ENCODE assay signal across 30 cellular contexts in the genomic region with DNA sequence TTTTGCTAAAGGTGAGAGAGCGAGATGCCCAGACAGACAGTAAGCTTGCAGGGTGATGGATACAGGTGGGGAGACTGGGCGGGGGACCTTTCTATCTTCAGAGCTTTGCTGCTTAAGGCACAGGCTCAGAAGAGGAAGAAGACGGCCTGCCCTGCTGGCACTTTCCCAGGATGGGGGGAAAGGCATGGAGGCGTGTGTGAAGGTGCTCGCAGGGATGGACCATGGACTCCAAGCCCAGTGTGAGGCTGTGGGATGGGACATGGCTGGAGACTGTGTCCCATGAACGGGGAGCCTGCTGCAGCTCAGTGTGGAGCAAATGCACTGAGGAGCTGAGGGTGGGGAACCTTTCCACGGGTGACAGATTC.
"Had no signal": no experiment of that assay in that cellular context is flagged by ENCODE, and none has a peak within 500 bp of the region (broad histone marks: within the 10 kb centered on the region; RNA-seq: fewer than 3 reads in every experiment).

No MANE protein-coding gene starts in this region.

- H3K27ac ChIP-seq: adrenal gland, body of pancreas, breast epithelium, Peyer's patch, SJSA1 had no signal

- H3K27ac Mint-ChIP-seq: activated CD4-positive, alpha-beta T cell treated with anti-CD3 and anti-CD28 coated beads, Interleukin-2, amount 10 ng/mL, durations not matched to agents 24 days and 14 days; activated CD8-positive, alpha-beta T cell treated with anti-CD3 and anti-CD28 coated beads for 36 hours; activated naive CD4-positive, alpha-beta T cell treated with anti-CD3 and anti-CD28 coated beads for 36 hours; activated naive CD4-positive, alpha-beta T cell treated with anti-CD3 and anti-CD28 coated beads, Interleukin-2, amount 50 U/mL, for 72 hours; activated T-helper 1 cell treated with anti-CD3 and anti-CD28 coated beads, Interleukin-12 subunit alpha, Interleukin-12 subunit beta, Interleukin-2, Interleukin-4 antibody, amounts not matched to agents 30 ng/mL and 10 ng/mL and 1 ng/mL, durations not matched to agents 14 hours and 24 hours and 36 hours; T-helper 1 cell treated with Interleukin-12 subunit alpha and Interleukin-12 subunit beta and Interleukin-4 antibody, amounts not matched to agents 30 μg/mL and 1 μg/mL, for 36 hours; T-helper 2 cell treated with Interferon-gamma antibody and Interleukin-4, amounts not matched to agents 5 μg/mL and 100 μg/mL, for 36 hours had no signal

- H3K27me3 ChIP-seq: adrenal gland, body of pancreas, breast epithelium, Peyer's patch, SJSA1 had no signal

- H3K4me3 ChIP-seq: adrenal gland, body of pancreas, breast epithelium, Peyer's patch, SJSA1 had no signal

- DNase-seq: activated CD4-positive, alpha-beta T cell treated with anti-CD3 and anti-CD28 coated beads, Interleukin-2, amount 10 ng/mL, durations not matched to agents 24 days and 14 days; activated CD4-positive, alpha-beta T cell treated with anti-CD3 and anti-CD28 coated beads, Interleukin-2, amount 50 U/mL, for 4 hours; activated CD8-positive, alpha-beta memory T cell treated with anti-CD3 and anti-CD28 coated beads, Interleukin-2, amount 50 U/mL, for 4 hours; activated CD8-positive, alpha-beta T cell treated with anti-CD3 and anti-CD28 coated beads for 36 hours; activated gamma-delta T cell treated with Interleukin-2 at 50 U/mL for 16 hours; activated naive CD4-positive, alpha-beta T cell treated with anti-CD3 and anti-CD28 coated beads for 36 hours; activated T-cell treated with anti-CD3 and anti-CD28 coated beads for 4 hours; activated T-cell treated with anti-CD3 and anti-CD28 coated beads, Interleukin-2, amount 50 U/mL, for 4 hours; adrenal gland; body of pancreas; Karpas-422; KBM-7; NCI-H1105; NCI-H1417 treated with DMSO at 0.1 percent for 48 hours; NCI-H187 treated with DMSO at 0.1 percent for 48 hours; NCI-H2081 treated with DMSO at 0.1 percent for 48 hours; NCI-H226; NCI-H524 treated with DMSO at 0.1 percent for 48 hours; NK-92 treated with Interleukin-12 subunit alpha and Interleukin-12 subunit beta, amount 100 ng/mL, for 24 hours; PC-3; RPMI8226; SHP77 treated with DMSO at 0.1 percent for 48 hours; SK-N-SH had no signal

- H3K4me1 Mint-ChIP-seq: activated CD4-positive, alpha-beta T cell treated with anti-CD3 and anti-CD28 coated beads, Interleukin-2, amount 10 ng/mL, durations not matched to agents 24 days and 14 days had no signal

- H3K4me1 ChIP-seq: adrenal gland, body of pancreas, breast epithelium, Peyer's patch, SJSA1 had no signal

- H3K9me3 ChIP-seq: adrenal gland, body of pancreas, SK-N-SH had no signal

- H3K4me3 Mint-ChIP-seq: activated CD4-positive, alpha-beta T cell treated with anti-CD3 and anti-CD28 coated beads, Interleukin-2, amount 10 ng/mL, durations not matched to agents 24 days and 14 days; activated CD8-positive, alpha-beta T cell treated with anti-CD3 and anti-CD28 coated beads for 36 hours; activated naive CD4-positive, alpha-beta T cell treated with anti-CD3 and anti-CD28 coated beads for 36 hours; activated T-cell treated with anti-CD3 and anti-CD28 coated beads, Interleukin-2, amount 50 U/mL, for 4 hours; activated T-helper 1 cell treated with anti-CD3 and anti-CD28 coated beads, Interleukin-12 subunit alpha, Interleukin-12 subunit beta, Interleukin-2, Interleukin-4 antibody, amounts not matched to agents 30 ng/mL and 10 ng/mL and 1 ng/mL, durations not matched to agents 14 hours and 24 hours and 36 hours; T-helper 1 cell treated with Interleukin-12 subunit alpha and Interleukin-12 subunit beta and Interleukin-4 antibody, amounts not matched to agents 30 μg/mL and 1 μg/mL, for 36 hours; T-helper 2 cell treated with Interferon-gamma antibody and Interleukin-4, amounts not matched to agents 5 μg/mL and 100 μg/mL, for 36 hours had no signal

- H3K27me3 Mint-ChIP-seq: activated CD4-positive, alpha-beta T cell treated with anti-CD3 and anti-CD28 coated beads, Interleukin-2, amount 10 ng/mL, durations not matched to agents 24 days and 14 days had no signal

- H3K9me3 Mint-ChIP-seq: activated CD4-positive, alpha-beta T cell treated with anti-CD3 and anti-CD28 coated beads, Interleukin-2, amount 10 ng/mL, durations not matched to agents 24 days and 14 days had no signal

- ATAC-seq: activated CD8-positive, alpha-beta T cell treated with anti-CD3 and anti-CD28 coated beads for 36 hours; activated naive CD4-positive, alpha-beta T cell treated with anti-CD3 and anti-CD28 coated beads, Interleukin-2, amount 50 U/mL, for 72 hours; activated T-cell treated with anti-CD3 and anti-CD28 coated beads, Interleukin-2, amount 50 U/mL, for 4 hours; body of pancreas; PC-3 had no signal

- H3K36me3 Mint-ChIP-seq: activated naive CD4-positive, alpha-beta T cell treated with anti-CD3 and anti-CD28 coated beads, Interleukin-2, amount 50 U/mL, for 72 hours had no signal

- H3K36me3 ChIP-seq: adrenal gland, breast epithelium, Peyer's patch, SJSA1 had no signal
